ENCODE assay signal across 8 cellular contexts in the genomic region with DNA sequence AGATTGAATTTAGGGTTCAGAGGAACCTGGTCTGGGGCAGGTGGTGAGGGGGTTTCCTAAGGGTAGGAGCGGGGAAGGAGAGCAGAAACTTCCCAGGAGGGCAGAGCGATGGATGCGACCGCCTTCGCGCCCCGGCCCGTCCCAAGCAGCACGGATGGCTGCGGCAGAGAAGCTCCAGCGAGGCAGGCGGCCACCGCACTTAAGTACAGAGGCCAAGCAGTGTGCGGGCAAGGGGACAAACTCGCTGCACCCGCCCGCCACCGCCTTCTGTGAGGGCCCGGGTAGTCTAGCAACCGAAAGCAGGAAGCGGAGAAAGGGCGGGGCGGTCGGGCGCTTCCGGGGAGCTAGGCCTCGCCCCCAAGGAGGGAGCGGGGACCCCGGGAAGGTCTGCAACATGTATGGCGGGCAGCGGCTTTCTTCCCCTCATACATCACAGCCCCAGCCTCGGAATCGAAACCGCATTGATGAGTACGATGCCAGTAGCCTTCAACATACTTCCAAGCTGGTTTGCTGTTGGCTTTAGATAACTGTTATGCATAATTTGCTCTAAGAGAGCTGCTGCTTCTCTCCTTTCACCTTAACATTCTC. TPM values are rescaled to one million over a fixed set of nuclear protein-coding genes. Genes with fewer than 3 reads are reported as not detected.
DNase-seq lines count a peak whose midpoint lies in the region; ATAC-seq and TF ChIP-seq lines count a peak whose summit lies in the region.

A gene with protein sequence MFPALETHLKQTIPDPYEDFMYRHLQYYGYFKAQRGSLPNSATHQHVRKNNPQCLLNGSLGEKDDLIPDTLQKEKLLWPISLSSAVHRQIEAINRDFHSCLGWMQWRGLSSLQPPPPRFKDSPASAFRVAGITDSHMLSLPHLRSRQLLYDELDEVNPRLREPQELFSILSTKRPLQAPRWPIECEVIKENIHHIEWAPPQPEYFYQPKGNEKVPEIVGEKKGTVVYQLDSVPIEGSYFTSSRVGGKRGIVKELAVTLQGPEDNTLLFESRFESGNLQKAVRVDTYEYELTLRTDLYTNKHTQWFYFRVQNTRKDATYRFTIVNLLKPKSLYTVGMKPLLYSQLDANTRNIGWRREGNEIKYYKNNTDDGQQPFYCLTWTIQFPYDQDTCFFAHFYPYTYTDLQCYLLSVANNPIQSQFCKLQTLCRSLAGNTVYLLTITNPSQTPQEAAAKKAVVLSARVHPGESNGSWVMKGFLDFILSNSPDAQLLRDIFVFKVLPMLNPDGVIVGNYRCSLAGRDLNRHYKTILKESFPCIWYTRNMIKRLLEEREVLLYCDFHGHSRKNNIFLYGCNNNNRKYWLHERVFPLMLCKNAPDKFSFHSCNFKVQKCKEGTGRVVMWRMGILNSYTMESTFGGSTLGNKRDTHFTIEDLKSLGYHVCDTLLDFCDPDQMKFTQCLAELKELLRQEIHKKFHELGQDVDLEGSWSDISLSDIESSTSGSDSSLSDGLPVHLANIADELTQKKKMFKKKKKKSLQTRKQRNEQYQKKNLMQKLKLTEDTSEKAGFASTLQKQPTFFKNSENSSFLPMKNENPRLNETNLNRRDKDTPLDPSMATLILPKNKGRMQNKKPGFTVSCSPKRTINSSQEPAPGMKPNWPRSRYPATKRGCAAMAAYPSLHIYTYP (minus strand): TSS at position 288 of the 588 bp plus-strand sequence. CDS start 719 bp downstream, outside the sequence.

- peak within 1 kb of the TSS; percentile 95 to 96 for H3K9ac ChIP-seq in colonic mucosa (ENCODE audit: low read depth in 2 of 2, low read length in 2 of 2)

- TF ChIP-seq CTCF in colonic mucosa (IDR thresholded peaks at IDR 0.05), result no peak

- no peaks in the 10 kb centered on the region for H3K27me3 ChIP-seq in colonic mucosa

- no peaks in the 10 kb centered on the region for H3K9me3 ChIP-seq in colonic mucosa

- TF ChIP-seq POLR2A in GM18526 (IDR thresholded peaks at IDR 0.05; ENCODE audit: extremely low read depth, insufficient read length), result peak; percentile 94

- intact Hi-C loops in colonic mucosa (cut with DNase I), result no loop called here
- intact Hi-C loops in left colon (cut with DNase I, micrococcal nuclease), result no loop called here

- DNase-seq in 8988T, result peak; percentile 50
- peak; percentile 87 for DNase-seq in NCI-H2227 (lab: John Stamatoyannopoulos, UW; ENCODE audit: unreplicated experiment)
- DNase-seq in activated CD4-positive, alpha-beta T cell treated with anti-CD3 and anti-CD28 coated beads for 4 hours, result peak; percentile 74 to 75
- peak; percentile 88 for DNase-seq in colonic mucosa
- DNase-seq in left colon, result peak; percentile 84 to 91
- peak; percentile 83 to 87 for DNase-seq in stimulated activated CD4-positive, alpha-beta T cell treated with anti-CD3 and anti-CD28 coated beads, Interleukin-2, amount 100 ng/mL, for 24 hours

- peak within 1 kb of the TSS; percentile 73 for H3K4me3 ChIP-seq in colonic mucosa

- no peaks in the 10 kb centered on the region for H3K36me3 ChIP-seq in colonic mucosa

- ATAC-seq in HG03060 (IDR thresholded peaks at IDR 0.05; ENCODE audit: low read depth, unreplicated experiment) (peak; percentile 84), left colon (peak; percentile 95)

- no peaks in the 10 kb centered on the region for H3K4me1 ChIP-seq in colonic mucosa

- peak within 1 kb of the TSS; percentile 79 for H3K27ac ChIP-seq in colonic mucosa

RNA-seq across cellular contexts. Expression of the gene that starts here (rescaled TPM):
- total RNA-seq in colonic mucosa (1 to 10 TPM in 1 of 2 donors, under 1 TPM in 1; 0.74 to 2.2 TPM), left colon (1 to 10 TPM; 2.3 to 2.9 TPM)

Comparison
In these comparisons a context has a peak if more than half of its experiments do, and no peak if none do; other contexts are left out.
1. Peak in every context shown above with its lines: DNase-seq, ATAC-seq, H3K4me3 ChIP-seq and H3K27ac ChIP-seq.